In the genomic region with DNA sequence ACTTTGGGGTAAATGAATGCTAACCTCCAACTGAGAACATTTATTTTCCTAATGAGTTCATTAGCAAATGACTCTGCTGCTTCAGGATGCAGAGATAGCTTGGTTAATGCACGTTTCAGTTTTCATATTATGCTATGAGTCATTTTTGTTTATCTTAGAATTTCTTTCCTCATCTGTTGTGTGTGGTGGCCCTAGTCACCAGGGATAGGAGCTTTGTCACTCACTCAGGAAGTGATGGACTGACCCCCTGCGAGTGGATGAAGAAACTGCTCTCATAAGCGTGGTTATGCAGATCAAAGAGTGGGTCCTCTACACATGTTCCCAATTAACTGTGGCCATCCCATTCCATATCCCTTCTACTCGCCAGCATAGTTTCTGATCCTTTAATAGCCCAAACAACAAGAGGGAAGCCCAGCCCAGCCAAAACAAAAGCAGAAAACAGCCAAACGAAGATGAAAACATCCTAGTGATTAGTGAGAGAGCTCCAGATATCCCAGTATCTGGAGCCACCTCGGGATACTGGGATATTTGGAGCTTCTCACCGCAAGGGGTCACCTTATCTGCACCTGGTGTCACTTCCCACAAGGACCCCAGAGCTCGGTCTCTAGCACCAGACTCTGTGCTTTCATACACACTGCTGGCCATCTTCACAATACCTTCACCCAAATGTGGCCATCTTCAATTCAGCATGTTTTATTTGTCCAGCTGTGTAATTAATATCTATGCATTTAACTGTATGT, we compare ENCODE assay signal across 8 cellular contexts. TPM values are rescaled to one million over a fixed set of nuclear protein-coding genes. Genes with fewer than 3 reads are reported as not detected.
A peak's percentile ranks its signal among the peaks of the same experiment; 100 is the strongest.
DNase-seq lines count a peak whose midpoint lies in the region; ATAC-seq and TF ChIP-seq lines count a peak whose summit lies in the region.

No MANE protein-coding gene starts in this region.

- no peak for TF ChIP-seq POLR2A in right lobe of liver (IDR thresholded peaks at IDR 0.05)

- intact Hi-C loops in right lobe of liver (cut with DNase I) = no loop called here

- peak in 2 of 4 donors; percentile 37 to 45 for TF ChIP-seq CTCF in right lobe of liver (IDR thresholded peaks at IDR 0.05)

- peaks cover 60% of the 10 kb centered on the region for H3K4me1 Mint-ChIP-seq in activated T-helper 17 cell treated with anti-CD3 and anti-CD28 coated beads, Interleukin-2, amount 50 U/mL, for 72 hours

- no peaks in the 10 kb centered on the region for H3K4me1 ChIP-seq in right lobe of liver

- H3K27me3 Mint-ChIP-seq in activated T-helper 17 cell treated with anti-CD3 and anti-CD28 coated beads, Interleukin-2, amount 50 U/mL, for 72 hours = no peaks in the 10 kb centered on the region

- peaks cover 24% of the 10 kb centered on the region for H3K36me3 Mint-ChIP-seq in activated T-helper 17 cell treated with anti-CD3 and anti-CD28 coated beads, Interleukin-2, amount 50 U/mL, for 72 hours (ENCODE audit: low read depth)

- ATAC-seq in GM18520 (IDR thresholded peaks at IDR 0.05; ENCODE audit: unreplicated experiment) (peak; percentile 78), HG03342 (IDR thresholded peaks at IDR 0.05; ENCODE audit: unreplicated experiment) (peak; percentile 85), right lobe of liver (peak; percentile 57 to 97 (median 82))
- peak; percentile 92 for ATAC-seq in activated T-helper 17 cell treated with anti-CD3 and anti-CD28 coated beads, Interleukin-2, amount 50 U/mL, for 72 hours (replicated peaks)

- H3K9me3 Mint-ChIP-seq in activated T-helper 17 cell treated with anti-CD3 and anti-CD28 coated beads, Interleukin-2, amount 50 U/mL, for 72 hours = peaks cover 5% of the 10 kb centered on the region

- WGBS in right lobe of liver (ENCODE audit: insufficient coverage, low coverage, low lambda C conversion rate, missing lambda C conversion rate) = 5% methylated on average over 7 of the region's 8 CpGs

- no peaks in the 10 kb centered on the region for H3K36me3 ChIP-seq in right lobe of liver

- H3K4me3 ChIP-seq in right lobe of liver = no peak overlapping the region

- H3K4me3 Mint-ChIP-seq in activated T-helper 17 cell treated with anti-CD3 and anti-CD28 coated beads, Interleukin-2, amount 50 U/mL, for 72 hours = peak overlapping the region; percentile 95

- H3K27ac ChIP-seq in right lobe of liver = no peak overlapping the region
- H3K27ac ChIP-seq in caudate nucleus (ENCODE audit: low read depth, low read length) = no peak overlapping the region

- H3K9me3 ChIP-seq in right lobe of liver = no peaks in the 10 kb centered on the region

- no peaks in the 10 kb centered on the region for H3K27me3 ChIP-seq in right lobe of liver

- peak overlapping the region; percentile 44 for H3K27ac Mint-ChIP-seq in activated T-helper 17 cell treated with anti-CD3 and anti-CD28 coated beads, Interleukin-2, amount 50 U/mL, for 72 hours

- peak; percentile 81 for DNase-seq in AG20443 (ENCODE audit: low spot score)
- DNase-seq in right lobe of liver = no peak
- no peak for DNase-seq in mucosa of gallbladder (ENCODE audit: low spot score)
- DNase-seq in caudate nucleus (lab: John Stamatoyannopoulos, UW) = no peak
- DNase-seq in effector CD4-positive, alpha-beta T cell = no peak

RNA-seq across cellular contexts. Expression of a gene that starts 8.6 kb away (rescaled TPM):
- 10 to 100 TPM; 39.2 to 81.2 TPM for total RNA-seq in activated T-helper 17 cell treated with anti-CD3 and anti-CD28 coated beads, Interleukin-2, amount 50 U/mL, for 72 hours
- 1 to 10 TPM; 1.0 to 6.5 (median 4.3) TPM for total RNA-seq in right lobe of liver
- 104 TPM for total RNA-seq in mucosa of gallbladder

Comparison
In these comparisons a context has a peak if more than half of its experiments do, and no peak if none do; other contexts are left out.
1. RNA of a gene that starts 8.6 kb away (total RNA-seq): 104 TPM in mucosa of gallbladder (single experiment) and 39.2 to 81.2 TPM in activated T-helper 17 cell treated with anti-CD3 and anti-CD28 coated beads, Interleukin-2, amount 50 U/mL, for 72 hours; 1.0 to 6.5 TPM in right lobe of liver; every median in the first group is over 4 times any median in the second.
2. Peak in every context shown above with its lines, with median percentiles within 50 percentile points of each other: ATAC-seq.